In genomic region chr4:137664055-137664405, GRCh38 we compare ENCODE assay signal across 13 cellular contexts.
DNase-seq lines count a peak whose midpoint lies in the region; ATAC-seq and TF ChIP-seq lines count a peak whose summit lies in the region.
"Had no signal": no experiment of that assay in that cellular context is flagged by ENCODE, and none has a peak within 500 bp of the region (broad histone marks: within the 10 kb centered on the region; RNA-seq: fewer than 3 reads in every experiment).

No MANE protein-coding gene starts in this region.

- ATAC-seq in RWPE2 (ENCODE audit: low read depth) (peak; percentile 59; the same call in 1 of the 3 replicates), GM18498 (IDR thresholded peaks at IDR 0.05; ENCODE audit: unreplicated experiment) (no peak), HG03342 (IDR thresholded peaks at IDR 0.05; ENCODE audit: unreplicated experiment) (no peak)
- ATAC-seq: activated naive CD8-positive, alpha-beta T cell treated with anti-CD3 and anti-CD28 coated beads, Interleukin-2, amount 50 U/mL, for 24 hours; naive thymus-derived CD4-positive, alpha-beta T cell had no signal

- H3K79me2 ChIP-seq in GM23248 (ENCODE audit: insufficient read depth) = no peaks in the 10 kb centered on the region

- intact Hi-C loops in head of caudate nucleus (cut with DNase I) = no loop called here

- H3F3A ChIP-seq in GM23248 (ENCODE audit: insufficient read depth) = peaks cover 56% of the 10 kb centered on the region

- peak overlapping the region; percentile 43 for H3K9ac ChIP-seq in GM23248

- WGBS in GM23248 (ENCODE audit: low coverage in 1 of 2, low lambda C conversion rate in 2 of 2, missing lambda C conversion rate in 2 of 2), 2 experiments = 0% methylated on average over 1 of the region's 1 CpG

- peak overlapping the region; percentile 54 for H2AFZ ChIP-seq in GM23248

- TF ChIP-seq CTCF in RWPE2 (IDR thresholded peaks at IDR 0.05; ENCODE audit: poor library complexity, severe bottlenecking) (no peak), fibroblast of pulmonary artery (IDR thresholded peaks at IDR 0.05; ENCODE audit: low read length, missing control alignments) (no peak)

- no peaks in the 10 kb centered on the region for H3K9me2 ChIP-seq in GM23248 (ENCODE audit: insufficient read depth)

- H3K27ac ChIP-seq in GM23248 (peak overlapping the region; percentile 72), RWPE2 (ENCODE audit: poor library complexity, severe bottlenecking) (peak overlapping the region; percentile 26)

- H4K20me1 ChIP-seq in GM23248 (ENCODE audit: insufficient read depth) = no peaks in the 10 kb centered on the region

- peak; percentile 75 for DNase-seq in GM23248
- no peak for DNase-seq in RWPE2 (ENCODE audit: low spot score)
- DNase-seq in fibroblast of pulmonary artery (ENCODE audit: low read depth) = peak; percentile 68
- DNase-seq in skeletal muscle cell (ENCODE audit: low read depth) = peak; percentile 73
- DNase-seq in head of caudate nucleus = no peak
- no peak for DNase-seq in pons (ENCODE audit: low spot score)
- DNase-seq: activated CD4-positive, alpha-beta T cell treated with anti-CD3 and anti-CD28 coated beads, Interleukin-2, amount 50 U/mL, for 1 hour; activated naive CD8-positive, alpha-beta T cell treated with anti-CD3 and anti-CD28 coated beads, Interleukin-2, amount 50 U/mL, for 24 hours; naive thymus-derived CD4-positive, alpha-beta T cell; NCI-H1105; SIG-M5 had no signal

- H3K27me3 ChIP-seq in GM23248 (replicated peaks; ENCODE audit: insufficient read depth) = no peaks in the 10 kb centered on the region
- no peaks in the 10 kb centered on the region for H3K27me3 ChIP-seq in RWPE2 (ENCODE audit: insufficient read depth, poor library complexity, severe bottlenecking)

- in situ Hi-C loops in GM23248 (cut with MboI) = no loop called here

- no peaks in the 10 kb centered on the region for H3K36me3 ChIP-seq in GM23248 (ENCODE audit: low read depth)
- H3K36me3 ChIP-seq in RWPE2 (ENCODE audit: low read depth) = no peaks in the 10 kb centered on the region

- H3K9me3 ChIP-seq in GM23248 (ENCODE audit: low read depth) (no peaks in the 10 kb centered on the region), RWPE2 (ENCODE audit: severe bottlenecking) (no peaks in the 10 kb centered on the region)

- H3K4me3 ChIP-seq in GM23248 = peak overlapping the region; percentile 40
- no peak overlapping the region for H3K4me3 ChIP-seq in RWPE2 (ENCODE audit: severe bottlenecking)
- no peak overlapping the region for H3K4me3 ChIP-seq in fibroblast of pulmonary artery (replicated peaks; ENCODE audit: low read depth, low read length)
- H3K4me3 ChIP-seq in skeletal muscle cell (ENCODE audit: low read depth, low read length) = no peak overlapping the region

- H3K4me1 ChIP-seq in GM23248 (ENCODE audit: insufficient read depth) (peaks cover 50% of the 10 kb centered on the region), RWPE2 (ENCODE audit: insufficient read depth, poor library complexity, severe bottlenecking) (peaks cover 9% of the 10 kb centered on the region)

- peak overlapping the region; percentile 49 for H3K4me2 ChIP-seq in GM23248 (ENCODE audit: unreplicated experiment)

Comparison
In these comparisons a context has a peak if more than half of its experiments do, and no peak if none do; other contexts are left out.
1. DNase-seq: peak in GM23248 (single experiment), fibroblast of pulmonary artery (single experiment) and skeletal muscle cell (single experiment); none in RWPE2 (single experiment), head of caudate nucleus (0 of 42) and pons (single experiment).